8 cellular contexts compared by ENCODE assay signal in the genomic region with DNA sequence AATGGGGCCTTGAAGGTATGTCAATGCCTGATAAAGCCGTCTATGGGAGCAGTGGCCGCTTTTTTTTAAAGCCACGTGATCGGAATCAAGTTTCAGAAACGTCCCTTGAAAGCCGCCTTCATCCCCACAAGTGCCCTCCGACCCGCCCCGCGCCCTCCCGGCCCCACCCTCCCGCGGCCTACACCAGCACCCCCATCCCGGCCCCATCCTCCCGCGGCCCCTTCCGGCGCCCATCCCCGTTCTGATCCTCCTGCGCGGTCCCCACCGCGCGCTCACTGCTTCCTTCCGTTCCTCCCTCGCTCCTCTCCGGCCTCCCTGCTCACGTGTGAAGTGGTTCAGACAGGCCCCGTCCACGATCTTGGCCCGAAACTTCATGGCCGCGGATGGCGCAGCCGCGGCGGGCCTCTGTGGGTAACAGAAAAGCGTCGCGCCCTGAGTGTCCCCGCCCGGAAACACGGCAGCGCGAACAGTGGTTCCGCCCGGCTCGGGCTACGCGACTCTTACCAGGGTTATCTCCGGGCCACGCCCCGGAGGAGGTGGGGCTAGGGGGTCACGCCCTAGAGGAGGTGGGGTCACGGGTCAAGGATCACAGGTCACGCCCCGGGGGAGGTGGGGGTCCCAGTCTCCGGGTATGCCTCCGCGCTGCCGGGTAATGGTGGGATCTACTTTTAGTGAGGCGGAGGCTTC. TPM values are rescaled to one million over a fixed set of nuclear protein-coding genes. Genes with fewer than 3 reads are reported as not detected.
DNase-seq lines count a peak whose midpoint lies in the region; ATAC-seq and TF ChIP-seq lines count a peak whose summit lies in the region.

A gene (minus strand): TSS at position 471 of the 687 bp plus-strand sequence. CDS start 96 bp downstream, at position 375.

- peaks cover 4% of the 10 kb centered on the region for H3K9me3 Mint-ChIP-seq in activated T-helper 2 cell treated with anti-CD3 and anti-CD28 coated beads, Interferon-gamma antibody, Interleukin-2, Interleukin-4, amounts not matched to agents 10 μg/mL and 5 μg/mL and 100 μg/mL, durations not matched to agents 14 hours and 24 hours and 36 hours
- no peaks in the 10 kb centered on the region for H3K9me3 Mint-ChIP-seq in natural killer cell

- peaks cover 35% of the 10 kb centered on the region for H3K36me3 Mint-ChIP-seq in activated T-helper 2 cell treated with anti-CD3 and anti-CD28 coated beads, Interferon-gamma antibody, Interleukin-2, Interleukin-4, amounts not matched to agents 10 μg/mL and 5 μg/mL and 100 μg/mL, durations not matched to agents 14 hours and 24 hours and 36 hours (ENCODE audit: low read depth)
- peaks cover 7% of the 10 kb centered on the region for H3K36me3 Mint-ChIP-seq in natural killer cell

- H3K4me1 Mint-ChIP-seq in activated T-helper 2 cell treated with anti-CD3 and anti-CD28 coated beads, Interferon-gamma antibody, Interleukin-2, Interleukin-4, amounts not matched to agents 10 μg/mL and 5 μg/mL and 100 μg/mL, durations not matched to agents 14 hours and 24 hours and 36 hours (ENCODE audit: low read depth) = peaks cover 14% of the 10 kb centered on the region
- H3K4me1 Mint-ChIP-seq in natural killer cell = peaks cover 32 to 33% of the 10 kb centered on the region in 2 donors

- peak within 1 kb of the TSS; percentile 65 for H3K4me3 ChIP-seq in LNCaP clone FGC (ENCODE audit: low read depth, low read length)
- peak within 1 kb of the TSS; percentile 50 for H3K4me3 ChIP-seq in RWPE2 (ENCODE audit: severe bottlenecking)

- peaks cover 1% of the 10 kb centered on the region for H3K27me3 Mint-ChIP-seq in activated T-helper 2 cell treated with anti-CD3 and anti-CD28 coated beads, Interferon-gamma antibody, Interleukin-2, Interleukin-4, amounts not matched to agents 10 μg/mL and 5 μg/mL and 100 μg/mL, durations not matched to agents 14 hours and 24 hours and 36 hours (ENCODE audit: low read depth)
- no peaks in the 10 kb centered on the region for H3K27me3 Mint-ChIP-seq in natural killer cell (ENCODE audit: low read depth in 2 of 2)

- peak; percentile 96 for DNase-seq in ELF-1 (ENCODE audit: low read depth, low spot score)
- DNase-seq in H4 (ENCODE audit: low spot score) = peak; percentile 95
- peak; percentile 82 for DNase-seq in LNCaP clone FGC (ENCODE audit: low read depth)
- peak; percentile 84 for DNase-seq in RWPE2 (ENCODE audit: low spot score)
- peak; percentile 90 for DNase-seq in activated T-helper 2 cell treated with anti-CD3 and anti-CD28 coated beads, Interferon-gamma antibody, Interleukin-2, Interleukin-4, amounts not matched to agents 10 μg/mL and 5 μg/mL and 100 μg/mL, durations not matched to agents 14 hours and 24 hours and 36 hours (ENCODE audit: low spot score)
- DNase-seq in fibroblast of peridontal ligament (ENCODE audit: extremely low read depth) = peak; percentile 85
- DNase-seq in natural killer cell = peak; percentile 85
- DNase-seq in stimulated activated naive CD4-positive, alpha-beta T cell treated with Interleukin-2 at 50 U/mL for 16 hours (lab: John Stamatoyannopoulos, UW) = peak; percentile 91

- H3K4me3 Mint-ChIP-seq in activated T-helper 2 cell treated with anti-CD3 and anti-CD28 coated beads, Interferon-gamma antibody, Interleukin-2, Interleukin-4, amounts not matched to agents 10 μg/mL and 5 μg/mL and 100 μg/mL, durations not matched to agents 14 hours and 24 hours and 36 hours (ENCODE audit: low read depth) = peak within 1 kb of the TSS; percentile 90
- peak within 1 kb of the TSS; percentile 98 for H3K4me3 Mint-ChIP-seq in natural killer cell

- no peaks in the 10 kb centered on the region for H3K27me3 ChIP-seq in RWPE2 (ENCODE audit: insufficient read depth, poor library complexity, severe bottlenecking)

- H3K27ac ChIP-seq in RWPE2 (ENCODE audit: poor library complexity, severe bottlenecking) = peak within 1 kb of the TSS; percentile 67

- H3K4me1 ChIP-seq in RWPE2 (ENCODE audit: insufficient read depth, poor library complexity, severe bottlenecking) = peaks cover 3% of the 10 kb centered on the region

- H3K27ac Mint-ChIP-seq in activated T-helper 2 cell treated with anti-CD3 and anti-CD28 coated beads, Interferon-gamma antibody, Interleukin-2, Interleukin-4, amounts not matched to agents 10 μg/mL and 5 μg/mL and 100 μg/mL, durations not matched to agents 14 hours and 24 hours and 36 hours = peak within 1 kb of the TSS; percentile 95
- peak within 1 kb of the TSS; percentile 95 to 97 for H3K27ac Mint-ChIP-seq in natural killer cell

- H3K9me3 ChIP-seq in RWPE2 (ENCODE audit: severe bottlenecking) = no peaks in the 10 kb centered on the region

- ATAC-seq in RWPE2 (ENCODE audit: low read depth) (peak; percentile 97), natural killer cell (peak; percentile 96 to 100 (median 97))

- TF ChIP-seq CTCF in LNCaP clone FGC (IDR thresholded peaks at IDR 0.05; ENCODE audit: control insufficient read depth, extremely low read depth, insufficient read depth) (no peak), RWPE2 (IDR thresholded peaks at IDR 0.05; ENCODE audit: poor library complexity, severe bottlenecking) (no peak), natural killer cell (IDR thresholded peaks at IDR 0.05) (no peak)

- peaks cover 46% of the 10 kb centered on the region for H3K36me3 ChIP-seq in RWPE2 (ENCODE audit: low read depth)

- intact Hi-C loops in activated T-helper 2 cell treated with anti-CD3 and anti-CD28 coated beads, Interferon-gamma antibody, Interleukin-2, Interleukin-4, amounts not matched to agents 10 μg/mL and 5 μg/mL and 100 μg/mL, durations not matched to agents 14 hours and 24 hours and 36 hours (cut with micrococcal nuclease) = loop anchor here (1.0 to 10.0 kb wide), 6 partner anchors 12 to 316 kb away; a partner anchor contains a TSS
- intact Hi-C loops in natural killer cell (cut with micrococcal nuclease) = loop anchor here (5.0 kb wide), 1 partner anchor 108 kb away; a partner anchor contains a TSS

RNA-seq across cellular contexts. Expression of the gene that starts here (rescaled TPM):
- total RNA-seq in H4 (2014; rRNA removed; shearing (Covaris generic)) = 43.4 and 43.8 TPM in 2 replicates
- total RNA-seq in activated T-helper 2 cell treated with anti-CD3 and anti-CD28 coated beads, Interferon-gamma antibody, Interleukin-2, Interleukin-4, amounts not matched to agents 10 μg/mL and 5 μg/mL and 100 μg/mL, durations not matched to agents 14 hours and 24 hours and 36 hours = 33.8 and 36.6 TPM in 2 replicates
- total RNA-seq in natural killer cell = 10 to 100 TPM; 55.6 to 75.0 (median 59.3) TPM

Comparison
In these comparisons a context has a peak if more than half of its experiments do, and no peak if none do; other contexts are left out.
1. Peak in every context shown above with its lines: DNase-seq, ATAC-seq, H3K4me3 ChIP-seq and H3K27ac ChIP-seq.